34 cellular contexts compared by ENCODE assay signal in the genomic region with DNA sequence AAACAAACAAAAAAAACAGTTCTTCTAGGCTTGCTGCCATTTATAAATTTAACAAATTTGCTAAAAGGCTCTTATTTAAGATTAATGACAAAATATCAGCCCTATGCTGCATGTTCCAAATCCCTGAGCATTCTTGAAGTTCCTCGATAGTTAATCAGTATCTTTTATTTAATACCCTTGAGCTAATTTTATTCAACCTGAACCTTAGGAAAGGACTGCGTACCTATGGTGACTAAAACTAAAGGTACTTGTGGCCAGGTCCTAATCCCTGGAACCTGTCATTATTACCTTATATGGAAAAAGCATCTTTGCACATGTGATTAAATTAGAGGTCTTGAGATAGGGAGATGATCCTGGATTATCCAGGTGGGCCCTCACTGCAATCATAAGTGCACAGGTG.
"Had no signal": no experiment of that assay in that cellular context is flagged by ENCODE, and none has a peak within 500 bp of the region (broad histone marks: within the 10 kb centered on the region; RNA-seq: fewer than 3 reads in every experiment).

No MANE protein-coding gene starts in this region.

- FAIRE-seq: astrocyte, bronchial epithelial cell, TTC549 had no signal

- H3K36me3 ChIP-seq: adrenal gland, cardiac muscle cell had no signal

- DNase-seq: activated B cell treated with CpG ODN at 0.5 μM for 24 hours; activated CD4-positive, alpha-beta memory T cell treated with anti-CD3 and anti-CD28 coated beads for 36 hours; activated CD4-positive, alpha-beta T cell treated with anti-CD3 and anti-CD28 coated beads for 4 hours; activated CD4-positive, alpha-beta T cell treated with anti-CD3 and anti-CD28 coated beads, Interleukin-2, amount 10 ng/mL, durations not matched to agents 24 days and 14 days; activated CD4-positive, alpha-beta T cell treated with anti-CD3 and anti-CD28 coated beads, Interleukin-2, amount 50 U/mL, for 1 hour; activated CD4-positive, alpha-beta T cell treated with anti-CD3 and anti-CD28 coated beads, Interleukin-2, amount 50 U/mL, for 4 hours; activated CD4-positive, CD25-positive, alpha-beta regulatory T cell treated with anti-CD3 and anti-CD28 coated beads, Interleukin-2, amount 50 U/mL, for 72 hours; activated CD8-positive, alpha-beta memory T cell treated with anti-CD3 and anti-CD28 coated beads, Interleukin-2, amount 50 U/mL, for 4 hours; activated CD8-positive, alpha-beta T cell treated with anti-CD3 and anti-CD28 coated beads for 36 hours; activated effector memory CD4-positive, alpha-beta T cell treated with anti-CD3 and anti-CD28 coated beads, Interleukin-2, amount 50 U/mL, for 16 hours; activated gamma-delta T cell treated with Interleukin-2 at 50 U/mL for 16 hours; activated naive CD4-positive, alpha-beta T cell; activated naive CD4-positive, alpha-beta T cell treated with anti-CD3 and anti-CD28 coated beads for 36 hours; activated naive CD4-positive, alpha-beta T cell treated with anti-CD3 and anti-CD28 coated beads, Interleukin-2, amount 50 U/mL, for 16 hours; activated naive CD8-positive, alpha-beta T cell treated with anti-CD3 and anti-CD28 coated beads for 36 hours; activated T-cell treated with anti-CD3 and anti-CD28 coated beads for 4 hours; activated T-cell treated with anti-CD3 and anti-CD28 coated beads, Interleukin-2, amount 50 U/mL, for 1 hour; activated T-cell treated with anti-CD3 and anti-CD28 coated beads, Interleukin-2, amount 50 U/mL, for 4 hours; activated T-cell treated with anti-CD3 and anti-CD28 coated beads, Interleukin-2, amount 50 U/mL, for 72 hours; adrenal gland; amniotic stem cell; aorta; caudate nucleus; cerebellar nuclear complex; T-helper 1 cell; T-helper 2 cell; T-helper 9 cell had no signal

- H3K27me3 ChIP-seq: adrenal gland, cardiac muscle cell had no signal

- ATAC-seq: activated CD8-positive, alpha-beta T cell treated with anti-CD3 and anti-CD28 coated beads for 36 hours; activated naive CD4-positive, alpha-beta T cell treated with anti-CD3 and anti-CD28 coated beads, Interleukin-2, amount 50 U/mL, for 72 hours; activated T-cell treated with anti-CD3 and anti-CD28 coated beads, Interleukin-2, amount 50 U/mL, for 4 hours; activated T-cell treated with anti-CD3 and anti-CD28 coated beads, Interleukin-2, amount 50 U/mL, for 72 hours; activated T-helper 17 cell treated with anti-CD3 and anti-CD28 coated beads, Interleukin-2, amount 50 U/mL, for 72 hours had no signal

- H3K27ac ChIP-seq: cardiac muscle cell, VCaP had no signal

- H3K9me3 ChIP-seq: adrenal gland had no signal

- H3K4me3 ChIP-seq: adrenal gland, cardiac muscle cell had no signal
